Comparison of ENCODE assay signal across 8 cellular contexts in the genomic region with DNA sequence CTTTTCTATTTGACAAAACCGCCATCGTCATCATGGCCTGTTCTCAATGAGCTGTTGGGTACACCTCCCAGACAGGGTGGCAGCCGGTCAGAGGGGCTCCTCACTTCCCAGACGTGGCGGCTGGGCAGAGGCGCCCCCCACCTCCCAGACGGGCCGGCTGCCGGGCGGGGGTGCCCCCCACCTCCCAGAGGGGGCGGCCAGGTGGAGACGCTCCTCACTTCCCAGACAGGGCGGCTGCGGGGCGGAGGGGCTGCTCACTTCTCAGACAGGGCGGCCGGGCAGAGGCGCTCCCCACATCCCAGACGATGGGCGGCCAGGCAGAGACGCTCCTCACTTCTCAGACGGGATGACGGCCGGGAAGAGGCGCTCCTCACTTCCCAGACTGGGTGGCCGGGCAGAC. TPM values are rescaled to one million over a fixed set of nuclear protein-coding genes. Genes with fewer than 3 reads are reported as not detected.
DNase-seq lines count a peak whose midpoint lies in the region; FAIRE-seq and TF ChIP-seq lines count a peak whose summit lies in the region.
"Not testable (repeated sequence)": the region's sequence is repeated elsewhere in the genome, so short reads cannot be mapped to it uniquely, and the experiment has no call there.
"Had no signal": no experiment of that assay in that cellular context is flagged by ENCODE, and none has a peak within 500 bp of the region (broad histone marks: within the 10 kb centered on the region; RNA-seq: fewer than 3 reads in every experiment).

No MANE protein-coding gene starts in this region.

- not testable (repeated sequence) for H3K9me3 ChIP-seq in kidney (ENCODE audit: control insufficient read depth in 1 of 2, low read length in 2 of 2); thyroid gland

- H3K27me3 ChIP-seq in thyroid gland: not testable (repeated sequence)

- peak; percentile 66 for DNase-seq in kidney
- peak; percentile 6 to 12 for DNase-seq in thyroid gland

- intact Hi-C loops in kidney (cut with DNase I); thyroid gland (cut with DNase I): not testable (repeated sequence)

- H3K9ac ChIP-seq in kidney (ENCODE audit: low read length in 2 of 2): not testable (repeated sequence)

- not testable (repeated sequence) for TF ChIP-seq POLR2A in thyroid gland (IDR thresholded peaks at IDR 0.05)

- not testable (repeated sequence) for TF ChIP-seq CTCF in kidney (IDR thresholded peaks at IDR 0.05; ENCODE audit: borderline replicate concordance, extremely low read depth, insufficient read depth); thyroid gland (IDR thresholded peaks at IDR 0.05)

- not testable (repeated sequence) for H3K4me1 ChIP-seq in kidney (ENCODE audit: control insufficient read depth in 1 of 2, insufficient read depth in 1 of 2, low read depth in 1 of 2, low read length in 2 of 2); thyroid gland

- H3K27ac ChIP-seq in kidney (ENCODE audit: low read depth in 2 of 2, low read length in 2 of 2): not testable (repeated sequence)
- H3K27ac ChIP-seq in thyroid gland: peak overlapping the region in 1 of 3 donors; percentile 41

- H3K4me3 ChIP-seq in kidney (ENCODE audit: low read length in 2 of 2); thyroid gland (replicated peaks in 1 of 3): not testable (repeated sequence)

- FAIRE-seq in kidney (lab: Jason Lieb, UNC): not testable (repeated sequence)

- WGBS in thyroid gland, 2 donors: 90 to 95% methylated on average over 13 to 21 of the region's 26 CpGs

- H3K36me3 ChIP-seq in kidney (ENCODE audit: control insufficient read depth in 1 of 2, insufficient read depth in 2 of 2, low read length in 2 of 2); thyroid gland: not testable (repeated sequence)

RNA-seq across cellular contexts. Expression of a gene that starts 50.1 kb away (rescaled TPM):
- total RNA-seq in kidney: 31.5 TPM
- 6.5 TPM for polyA plus RNA-seq in kidney (ENCODE audit: insufficient read depth, low read depth, low replicate concordance)
- total RNA-seq in thyroid gland: 10 to 100 TPM; 25.4 to 42.3 (median 31.7) TPM
- total RNA-seq: CD4-positive, alpha-beta memory T cell; CD4-positive, alpha-beta T cell; CD4-positive, CD25-positive, alpha-beta regulatory T cell; CD8-positive, alpha-beta memory T cell; CD8-positive, alpha-beta T cell had no signal
- polyA plus RNA-seq: CD14-positive monocyte; CD4-positive, alpha-beta memory T cell; CD4-positive, CD25-positive, alpha-beta regulatory T cell; CD8-positive, alpha-beta memory T cell had no signal
